ENCODE assay signal across 26 cellular contexts in the genomic region with DNA sequence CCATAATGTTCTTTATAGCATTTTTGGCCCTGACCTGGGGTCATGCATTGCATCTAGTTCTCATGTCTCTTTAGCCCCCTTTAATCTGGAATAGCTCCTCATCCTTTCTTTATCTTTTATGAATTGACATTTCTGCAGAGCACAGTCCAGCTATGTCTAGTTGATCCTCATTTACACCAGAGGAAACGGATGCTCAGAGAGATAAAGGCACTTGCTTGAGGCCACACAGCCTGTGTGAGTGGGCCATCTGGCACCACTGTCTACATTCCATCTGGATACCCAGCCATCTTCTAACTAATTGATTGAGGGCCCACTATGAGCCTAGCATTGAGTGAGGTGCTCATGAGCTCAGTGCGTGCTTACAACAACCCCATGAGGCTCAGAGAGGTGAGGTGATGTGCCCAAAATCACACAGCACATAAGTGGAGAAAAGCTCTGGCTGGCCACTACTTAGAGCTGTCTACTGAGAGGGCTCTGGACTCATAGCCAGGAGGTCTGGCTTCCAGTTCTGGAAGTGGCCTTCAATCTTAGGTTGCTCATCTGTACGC. TPM values are rescaled to one million over a fixed set of nuclear protein-coding genes. Genes with fewer than 3 reads are reported as not detected.
"Had no signal": no experiment of that assay in that cellular context is flagged by ENCODE, and none has a peak within 500 bp of the region (broad histone marks: within the 10 kb centered on the region; RNA-seq: fewer than 3 reads in every experiment).

No MANE protein-coding gene starts in this region.

- DNase-seq: activated CD4-positive, alpha-beta T cell treated with anti-CD3 and anti-CD28 coated beads for 48 hours; activated CD4-positive, alpha-beta T cell treated with anti-CD3 and anti-CD28 coated beads, Interleukin-2, amount 50 U/mL, for 4 hours; activated CD4-positive, CD25-positive, alpha-beta regulatory T cell treated with anti-CD3 and anti-CD28 coated beads, Interleukin-2, amount 50 U/mL, for 72 hours; activated CD8-positive, alpha-beta memory T cell treated with anti-CD3 and anti-CD28 coated beads, Interleukin-2, amount 50 U/mL, for 48 hours; activated CD8-positive, alpha-beta T cell treated with anti-CD3 and anti-CD28 coated beads, Interleukin-2, amount 10 ng/mL, durations not matched to agents 7 days and 5 days; activated gamma-delta T cell; activated naive CD4-positive, alpha-beta T cell treated with anti-CD3 and anti-CD28 coated beads for 36 hours; activated T-cell treated with anti-CD3 and anti-CD28 coated beads, Interleukin-2, amount 50 U/mL, for 1 hour; amygdala; central memory CD4-positive, alpha-beta T cell; Kasumi-1; KBM-7; NCI-H1048; NCI-H146; NCI-H187 treated with DMSO at 0.1 percent for 48 hours; NCI-H2081 treated with DMSO at 0.1 percent for 48 hours; NCI-H446; NCI-H748 treated with DMSO at 0.1 percent for 48 hours; Right ventricle myocardium superior; RPMI8226; SJCRH30 had no signal

- H3K27ac Mint-ChIP-seq: activated CD8-positive, alpha-beta T cell treated with anti-CD3 and anti-CD28 coated beads, Interleukin-2, amount 10 ng/mL, durations not matched to agents 7 days and 5 days; activated naive CD4-positive, alpha-beta T cell treated with anti-CD3 and anti-CD28 coated beads for 36 hours; activated naive CD8-positive, alpha-beta T cell; activated T-helper 1 cell treated with anti-CD3 and anti-CD28 coated beads, Interleukin-12 subunit alpha, Interleukin-12 subunit beta, Interleukin-2, Interleukin-4 antibody, amounts not matched to agents 30 ng/mL and 10 ng/mL and 1 ng/mL, durations not matched to agents 14 hours and 24 hours and 36 hours; T-helper 1 cell treated with Interleukin-12 subunit alpha and Interleukin-12 subunit beta and Interleukin-4 antibody, amounts not matched to agents 30 μg/mL and 1 μg/mL, for 36 hours; WTC11 had no signal

- H3K4me3 Mint-ChIP-seq: activated CD8-positive, alpha-beta T cell treated with anti-CD3 and anti-CD28 coated beads, Interleukin-2, amount 10 ng/mL, durations not matched to agents 7 days and 5 days; activated naive CD4-positive, alpha-beta T cell treated with anti-CD3 and anti-CD28 coated beads for 36 hours; activated naive CD8-positive, alpha-beta T cell; activated T-helper 1 cell treated with anti-CD3 and anti-CD28 coated beads, Interleukin-12 subunit alpha, Interleukin-12 subunit beta, Interleukin-2, Interleukin-4 antibody, amounts not matched to agents 30 ng/mL and 10 ng/mL and 1 ng/mL, durations not matched to agents 14 hours and 24 hours and 36 hours; T-helper 1 cell treated with Interleukin-12 subunit alpha and Interleukin-12 subunit beta and Interleukin-4 antibody, amounts not matched to agents 30 μg/mL and 1 μg/mL, for 36 hours; WTC11 had no signal

- H3K4me3 ChIP-seq: SJCRH30 had no signal

- ATAC-seq: activated CD8-positive, alpha-beta T cell treated with anti-CD3 and anti-CD28 coated beads, Interleukin-2, amount 10 ng/mL, durations not matched to agents 7 days and 5 days; WTC11 had no signal

- H3K9me3 ChIP-seq: SJCRH30 had no signal

- H3K36me3 Mint-ChIP-seq: activated naive CD8-positive, alpha-beta T cell; WTC11 had no signal

- H3K27ac ChIP-seq: SJCRH30 had no signal

- H3K9me3 Mint-ChIP-seq: activated naive CD4-positive, alpha-beta T cell treated with anti-CD3 and anti-CD28 coated beads for 36 hours; activated T-helper 1 cell treated with anti-CD3 and anti-CD28 coated beads, Interleukin-12 subunit alpha, Interleukin-12 subunit beta, Interleukin-2, Interleukin-4 antibody, amounts not matched to agents 30 ng/mL and 10 ng/mL and 1 ng/mL, durations not matched to agents 14 hours and 24 hours and 36 hours; T-helper 1 cell treated with Interleukin-12 subunit alpha and Interleukin-12 subunit beta and Interleukin-4 antibody, amounts not matched to agents 30 μg/mL and 1 μg/mL, for 36 hours had no signal

- H3K36me3 ChIP-seq: SJCRH30 had no signal

- H3K27me3 ChIP-seq: SJCRH30 had no signal

- H3K4me1 ChIP-seq: SJCRH30 had no signal

RNA-seq across cellular contexts. Expression of a gene that starts 3.5 kb away (rescaled TPM):
- total RNA-seq: activated CD8-positive, alpha-beta T cell treated with anti-CD3 and anti-CD28 coated beads, Interleukin-2, amount 10 ng/mL, durations not matched to agents 7 days and 5 days; activated naive CD4-positive, alpha-beta T cell treated with anti-CD3 and anti-CD28 coated beads for 36 hours; activated T-helper 1 cell treated with anti-CD3 and anti-CD28 coated beads, Interleukin-12 subunit alpha, Interleukin-12 subunit beta, Interleukin-2, Interleukin-4 antibody, amounts not matched to agents 30 ng/mL and 10 ng/mL and 1 ng/mL, durations not matched to agents 14 hours and 24 hours and 36 hours; Right ventricle myocardium superior; SJCRH30 had no signal

RNA-seq across cellular contexts. Expression of a gene that starts 11.4 kb away (rescaled TPM):
- total RNA-seq: activated CD8-positive, alpha-beta T cell treated with anti-CD3 and anti-CD28 coated beads, Interleukin-2, amount 10 ng/mL, durations not matched to agents 7 days and 5 days had no signal

RNA-seq across cellular contexts. Expression of a gene that starts 19.1 kb away (rescaled TPM):
- total RNA-seq: activated CD8-positive, alpha-beta T cell treated with anti-CD3 and anti-CD28 coated beads, Interleukin-2, amount 10 ng/mL, durations not matched to agents 7 days and 5 days; activated naive CD4-positive, alpha-beta T cell treated with anti-CD3 and anti-CD28 coated beads for 36 hours; activated T-helper 1 cell treated with anti-CD3 and anti-CD28 coated beads, Interleukin-12 subunit alpha, Interleukin-12 subunit beta, Interleukin-2, Interleukin-4 antibody, amounts not matched to agents 30 ng/mL and 10 ng/mL and 1 ng/mL, durations not matched to agents 14 hours and 24 hours and 36 hours; OCI-LY7 had no signal
